10 cellular contexts compared by ENCODE assay signal in the genomic region with DNA sequence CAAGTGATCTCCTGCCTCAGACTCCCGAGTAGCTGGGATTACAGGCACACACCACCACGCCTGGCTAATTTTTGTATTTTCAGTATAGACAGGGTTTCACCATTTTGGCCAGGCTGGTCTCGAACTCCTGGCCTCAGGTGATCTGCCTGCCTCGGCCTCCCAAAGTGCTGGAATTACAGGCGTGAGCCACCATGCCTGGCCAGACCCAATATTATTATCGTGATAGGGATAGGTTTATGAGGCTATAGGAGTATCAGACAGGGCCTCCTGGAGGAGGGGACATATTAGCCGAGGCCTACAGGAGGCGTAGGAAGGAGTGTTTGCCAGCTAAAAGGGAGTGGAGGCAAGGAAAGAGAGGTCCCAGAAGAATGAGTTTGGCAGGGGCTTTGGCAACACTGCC. TPM values are rescaled to one million over a fixed set of nuclear protein-coding genes. Genes with fewer than 3 reads are reported as not detected.
DNase-seq lines count a peak whose midpoint lies in the region; ATAC-seq, FAIRE-seq and TF ChIP-seq lines count a peak whose summit lies in the region.
"Not testable (repeated sequence)": the region's sequence is repeated elsewhere in the genome, so short reads cannot be mapped to it uniquely, and the experiment has no call there.
"Had no signal": no experiment of that assay in that cellular context is flagged by ENCODE, and none has a peak within 500 bp of the region (broad histone marks: within the 10 kb centered on the region; RNA-seq: fewer than 3 reads in every experiment).

No MANE protein-coding gene starts in this region.

- FAIRE-seq in A549 (lab: Jason Lieb, UNC): not testable (repeated sequence)
- FAIRE-seq in GM12892 (lab: Jason Lieb, UNC): peak; percentile 17

- H3K4me3 ChIP-seq in A549: 0 out of 3 replicates have a peak overlapping the region, but pooled peaks have one; percentile 2
- H3K4me3 ChIP-seq in brain microvascular endothelial cell (ENCODE audit: low read depth, low read length); fibroblast of mammary gland (ENCODE audit: control insufficient read depth, low read depth, low read length); spleen: not testable (repeated sequence)

- H3K9me3 ChIP-seq in A549, spleen: not testable (repeated sequence)

- peak; percentile 36 to 60 for ATAC-seq in A549

- TF ChIP-seq RAD21 in A549 (conservative IDR thresholded peaks at IDR 0.05 in 1 of 2, IDR thresholded peaks at IDR 0.05 in 1 of 2): not testable (repeated sequence)

- H3K4me1 ChIP-seq in A549: peaks cover 42% of the 10 kb centered on the region
- peaks cover 26 to 68% (median 49%) of the 10 kb centered on the region in 6 donors for H3K4me1 ChIP-seq in spleen

- H3K27ac Mint-ChIP-seq in activated T-cell treated with anti-CD3 and anti-CD28 coated beads, Interleukin-2, amount 50 U/mL, for 24 hours: peak overlapping the region; percentile 98
- H3K27ac Mint-ChIP-seq in mesothelial cell of epicardium: peak overlapping the region; percentile 10

- not testable (repeated sequence) for TF ChIP-seq POLR2A in A549 (IDR thresholded peaks at IDR 0.05; ENCODE audit: low read length); GM12892 (IDR thresholded peaks at IDR 0.05; ENCODE audit: low read depth, low read length); spleen (IDR thresholded peaks at IDR 0.05)

- not testable (repeated sequence) for TF ChIP-seq CTCF in A549 (IDR thresholded peaks at IDR 0.05); RWPE1 (conservative IDR thresholded peaks at IDR 0.05; ENCODE audit: low read depth); brain microvascular endothelial cell (IDR thresholded peaks at IDR 0.05; ENCODE audit: low read depth, low read length, missing control alignments); mesothelial cell of epicardium (IDR thresholded peaks at IDR 0.05; ENCODE audit: unreplicated experiment); spleen (IDR thresholded peaks at IDR 0.05 in 8 of 11, conservative IDR thresholded peaks at IDR 0.05 in 3 of 11)
- peak; percentile 2 for TF ChIP-seq CTCF in fibroblast of mammary gland (conservative IDR thresholded peaks at IDR 0.05; ENCODE audit: control insufficient read depth, insufficient read depth, low read depth, low read length)

- TF ChIP-seq EP300 in A549 (IDR thresholded peaks at IDR 0.05): not testable (repeated sequence)

- peak overlapping the region; percentile 73 for H3K4me2 ChIP-seq in A549

- in situ Hi-C loops in brain microvascular endothelial cell (cut with HindIII; ENCODE audit: low pct_ligation_motif_present, low sequenced_read_pairs): not testable (repeated sequence)

- POLR2A ChIA-PET in A549 (lab: Yijun Ruan, JAX) (interaction anchor here (0.6 to 1.7 kb wide), 13 partner anchors 8 to 96 kb away, joined by 3 to 46 read pairs (median 6); partner anchors contain the start of genes KCNN4, PLAUR and SMG9), RWPE1 (lab: Yijun Ruan, JAX; ENCODE audit: low non-redundant PET) (interaction anchor here (0.6 to 1.2 kb wide), 2 partner anchors 10 to 12 kb away, joined by 4 to 6 read pairs; partner anchors contain the start of gene SMG9)

- not testable (repeated sequence) for H3K27me3 ChIP-seq in brain microvascular endothelial cell (replicated peaks); spleen (replicated peaks in 1 of 7)

- intact Hi-C loops in spleen (cut with DNase I; ENCODE audit: low total_unique reads): not testable (repeated sequence)

- peak overlapping the region; percentile 90 to 92 for H3K27ac ChIP-seq in A549
- H3K27ac ChIP-seq in RWPE1: peak overlapping the region; percentile 95
- H3K27ac ChIP-seq in brain microvascular endothelial cell: peak overlapping the region; percentile 81
- peak overlapping the region; percentile 61 to 89 (median 81) for H3K27ac ChIP-seq in spleen

- H3K27me3 Mint-ChIP-seq in activated T-cell treated with anti-CD3 and anti-CD28 coated beads, Interleukin-2, amount 50 U/mL, for 24 hours; mesothelial cell of epicardium (ENCODE audit: low read depth): not testable (repeated sequence)

- H3K9me3 Mint-ChIP-seq in activated T-cell treated with anti-CD3 and anti-CD28 coated beads, Interleukin-2, amount 50 U/mL, for 24 hours; mesothelial cell of epicardium: not testable (repeated sequence)

- H3K36me3 Mint-ChIP-seq in activated T-cell treated with anti-CD3 and anti-CD28 coated beads, Interleukin-2, amount 50 U/mL, for 24 hours (ENCODE audit: low read depth): peaks cover 61% of the 10 kb centered on the region
- H3K36me3 Mint-ChIP-seq in mesothelial cell of epicardium: not testable (repeated sequence)

- H3K36me3 ChIP-seq in brain microvascular endothelial cell (replicated peaks): not testable (repeated sequence)
- peaks cover 0 to 28% (median 7%) of the 10 kb centered on the region in 6 donors for H3K36me3 ChIP-seq in spleen

- peak overlapping the region; percentile 70 for H3K4me3 Mint-ChIP-seq in activated T-cell treated with anti-CD3 and anti-CD28 coated beads, Interleukin-2, amount 50 U/mL, for 24 hours
- H3K4me3 Mint-ChIP-seq in mesothelial cell of epicardium: not testable (repeated sequence)

- CTCF ChIA-PET in A549 (lab: Yijun Ruan, JAX) (interaction anchor here (0.8 to 22.3 kb wide), 8 partner anchors 10 to 245 kb away, joined by 3 to 565 read pairs (median 20); partner anchors contain the start of genes KCNN4, PLAUR, SMG9 and ZNF575), RWPE1 (lab: Yijun Ruan, JAX) (interaction anchor here (0.6 to 0.9 kb wide), 3 partner anchors 11 to 34 kb away, joined by 5 to 6 read pairs (median 5); no protein-coding TSS in a partner anchor)

- not testable (repeated sequence) for DNase-seq in A549 (ENCODE audit: low read depth in 1 of 2, low spot score in 1 of 2); GM12892 (ENCODE audit: insufficient read length); RWPE1 (ENCODE audit: low spot score); activated T-cell treated with anti-CD3 and anti-CD28 coated beads, Interleukin-2, amount 50 U/mL, for 24 hours; brain microvascular endothelial cell; fibroblast of mammary gland (ENCODE audit: low read depth); mesothelial cell of epicardium (ENCODE audit: low spot score in 2 of 2, unreplicated experiment in 2 of 2); spleen

- H3K4me1 Mint-ChIP-seq in activated T-cell treated with anti-CD3 and anti-CD28 coated beads, Interleukin-2, amount 50 U/mL, for 24 hours (ENCODE audit: low read depth): peaks cover 77% of the 10 kb centered on the region
- H3K4me1 Mint-ChIP-seq in mesothelial cell of epicardium: not testable (repeated sequence)

- 59% methylated on average over 8 of the region's 8 CpGs for WGBS in A549 (ENCODE audit: missing lambda C conversion rate)
- WGBS in spleen, 5 donors: 68 to 83% (median 76%) methylated on average over 8 of the region's 8 CpGs

RNA-seq across cellular contexts. Expression of gene SMG9, which starts 9.9 kb away (rescaled TPM):
- 14.2 and 24.4 TPM in 2 replicates for polyA plus RNA-seq in A549 (2011; rRNA removed)
- 21.1 and 23.9 TPM in 2 replicates for polyA plus RNA-seq in A549 (2012; cell fraction: cytosol; rRNA removed)
- 112 and 116 TPM in 2 replicates for polyA plus RNA-seq in A549 (2012; cell fraction: nucleus; rRNA removed)
- polyA plus RNA-seq in A549 (2017; fragmentation: RNase III; extraction: RNeasy Plus Mini Kit Qiagen cat#74134 plus additional on column Dnase treatment): 44.2 to 47.3 TPM (median 46.7 TPM) in 3 replicates
- polyA minus RNA-seq in A549 (2011; rRNA and poly(A)+ RNA removed): 18.3 and 18.5 TPM in 2 replicates
- 21.9 TPM for polyA plus RNA-seq in GM12892 (2012; ENCODE audit: missing spikeins)
- total RNA-seq in mesothelial cell of epicardium: 65.8 to 75.7 TPM (median 73.2 TPM) in 3 replicates
- total RNA-seq in spleen: 10 to 100 TPM; 30.9 to 65.9 (median 54.6) TPM
- polyA plus RNA-seq in spleen: 10 to 100 TPM; 34.0 to 44.8 (median 44.3) TPM

RNA-seq across cellular contexts. Expression of gene KCNN4, which starts 16.1 kb away (rescaled TPM):
- 15.7 and 20.7 TPM in 2 replicates for polyA plus RNA-seq in A549 (2011; rRNA removed)
- polyA plus RNA-seq in A549 (2012; cell fraction: cytosol; rRNA removed): 20.1 and 24.6 TPM in 2 replicates
- 87.0 TPM in 2 replicates for polyA plus RNA-seq in A549 (2012; cell fraction: nucleus; rRNA removed)
- 16.9 to 21.0 TPM (median 20.7 TPM) in 3 replicates for polyA plus RNA-seq in A549 (2017; fragmentation: RNase III; extraction: RNeasy Plus Mini Kit Qiagen cat#74134 plus additional on column Dnase treatment)
- polyA minus RNA-seq in A549 (2011; rRNA and poly(A)+ RNA removed): 22.6 and 25.6 TPM in 2 replicates
- 41.1 TPM for polyA plus RNA-seq in GM12892 (2012; ENCODE audit: missing spikeins)
- total RNA-seq in mesothelial cell of epicardium: 5.4 to 6.4 TPM (median 6.1 TPM) in 3 replicates
- total RNA-seq in spleen: 10 to 100 TPM; 14.3 to 24.2 (median 21.3) TPM
- polyA plus RNA-seq in spleen: 10 to 100 TPM; 25.3 to 77.6 (median 56.1) TPM

RNA-seq across cellular contexts. Expression of gene LYPD5, which starts 37.6 kb away (rescaled TPM):
- polyA plus RNA-seq in A549 (2011; rRNA removed) (0.12 and 0.16 TPM in 2 replicates), A549 (2017; fragmentation: RNase III; extraction: RNeasy Plus Mini Kit Qiagen cat#74134 plus additional on column Dnase treatment) (0.09 to 0.22 TPM (median 0.18 TPM) in 3 replicates), spleen (1 to 10 TPM; 2.1 to 6.6 (median 2.2) TPM)
- 0.15 and 0.19 TPM in 2 replicates for polyA plus RNA-seq in A549 (2012; cell fraction: cytosol; rRNA removed)
- polyA plus RNA-seq in A549 (2012; cell fraction: nucleus; rRNA removed): 0.28 and 0.33 TPM in 2 replicates
- 0.37 and 1.0 TPM in 2 replicates for polyA minus RNA-seq in A549 (2011; rRNA and poly(A)+ RNA removed)
- not detected for polyA plus RNA-seq in GM12892 (2012; ENCODE audit: missing spikeins)
- total RNA-seq in mesothelial cell of epicardium (0.27 to 0.57 TPM (median 0.33 TPM) in 3 replicates), spleen (10 to 100 TPM in 2 of 7 donors, 1 to 10 TPM in 5; 4.2 to 48.1 (median 7.4) TPM)

RNA-seq across cellular contexts. Expression of gene IRGC, which starts 48.8 kb away (rescaled TPM):
- polyA plus RNA-seq in A549 (2011; rRNA removed) (not detected in 2 replicates), A549 (2017; fragmentation: RNase III; extraction: RNeasy Plus Mini Kit Qiagen cat#74134 plus additional on column Dnase treatment) (not detected in 3 replicates), spleen (not detected)
- polyA plus RNA-seq in A549 (2012; cell fraction: cytosol; rRNA removed): not detected in 2 replicates
- polyA plus RNA-seq in A549 (2012; cell fraction: nucleus; rRNA removed): not detected in 2 replicates
- not detected in 2 replicates for polyA minus RNA-seq in A549 (2011; rRNA and poly(A)+ RNA removed)
- not detected for polyA plus RNA-seq in GM12892 (2012; ENCODE audit: missing spikeins)
- total RNA-seq in mesothelial cell of epicardium (not detected in 3 replicates), spleen (not detected)
- total RNA-seq: kidney epithelial cell, posterior vena cava had no signal
